In the genomic region with DNA sequence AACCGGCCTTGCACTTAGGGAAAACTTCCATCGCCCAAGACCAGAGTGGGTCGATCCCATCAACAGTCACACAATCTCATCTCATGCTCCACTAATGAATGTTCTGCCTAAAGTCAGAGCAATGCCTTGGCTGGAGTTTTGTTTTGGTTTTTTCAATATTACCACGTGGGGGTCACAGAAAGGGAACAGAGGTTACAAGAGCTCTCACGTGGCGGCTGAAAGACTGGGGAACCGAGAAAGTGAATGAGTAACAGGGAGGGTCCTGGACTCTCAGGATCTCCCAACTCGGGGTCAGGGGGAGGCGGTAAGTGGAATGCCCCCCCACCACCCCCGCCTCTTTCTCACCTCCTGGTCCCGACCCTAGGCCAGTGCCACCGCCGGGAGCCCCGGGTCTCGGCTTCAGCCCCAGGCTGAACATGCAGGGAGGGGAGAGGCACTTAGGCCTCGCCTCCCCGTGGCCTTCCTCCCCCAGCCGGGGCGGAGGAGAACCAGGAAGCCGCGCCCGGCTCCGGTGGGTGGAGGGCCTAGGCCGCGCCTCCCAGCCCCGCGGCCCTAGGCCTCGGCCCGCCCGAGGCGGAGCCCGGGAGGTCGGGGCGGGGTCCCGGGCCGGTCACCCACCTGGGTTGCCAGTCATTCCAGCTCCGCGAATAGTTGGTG, we compare ENCODE assay signal across 8 cellular contexts.
DNase-seq lines count a peak whose midpoint lies in the region; ATAC-seq and TF ChIP-seq lines count a peak whose summit lies in the region.
"Not testable (repeated sequence)": the region's sequence is repeated elsewhere in the genome, so short reads cannot be mapped to it uniquely, and the experiment has no call there.

No MANE protein-coding gene starts in this region.

- not testable (repeated sequence) for TF ChIP-seq POLR2A in adrenal gland (IDR thresholded peaks at IDR 0.05)

- not testable (repeated sequence) for H3K36me3 Mint-ChIP-seq in HFFc6 (ENCODE audit: low read depth); T-cell

- H3K4me3 Mint-ChIP-seq in HFFc6 (peak overlapping the region; percentile 94), T-cell (peak overlapping the region; percentile 83 to 92 (median 92))

- DNase-seq in GM12865 (ENCODE audit: low read depth) (peak; percentile 75), HFFc6 (peak; percentile 16), KBM-7 (peak; percentile 58), T-cell (peak in 24 of 34 experiments; percentile 12 to 71 (median 50)), adrenal gland (peak; percentile 41 to 75 (median 52)), heart right ventricle (peak in 1 of 2 donors; percentile 38), tibial artery (peak; percentile 53 to 83)

- not testable (repeated sequence) for H2AFZ ChIP-seq in neuron (ENCODE audit: low read depth, low read length)

- H3K4me3 ChIP-seq in GM12865 (ENCODE audit: low read depth, low read length) (peak overlapping the region; percentile 70), adrenal gland (peak overlapping the region in 1 of 4 donors; percentile 80), heart right ventricle (peak overlapping the region; percentile 34 to 83 (median 66)), neuron (ENCODE audit: low read length) (peak overlapping the region; percentile 59), tibial artery (peak overlapping the region; percentile 57 to 64)

- H3K27ac Mint-ChIP-seq in HFFc6 (peak overlapping the region; percentile 83), T-cell (peak overlapping the region; percentile 88 to 89)

- POLR2A ChIA-PET in T-cell (lab: Charles Lee) = not testable (repeated sequence)

- intact Hi-C loops in adrenal gland (cut with DNase I); heart right ventricle (cut with DNase I); tibial artery (cut with DNase I; ENCODE audit: low total_unique reads): not testable (repeated sequence)

- H3K9me3 ChIP-seq in adrenal gland (replicated peaks in 1 of 3); heart right ventricle; neuron (ENCODE audit: low read length); tibial artery: not testable (repeated sequence)

- in situ Hi-C loops in KBM-7 (cut with MboI; ENCODE audit: low pct_unique_long_range_greater_than_20kb, low sequenced_read_pairs) = not testable (repeated sequence)

- H3K4me1 Mint-ChIP-seq in HFFc6 (ENCODE audit: low read depth) = not testable (repeated sequence)
- H3K4me1 Mint-ChIP-seq in T-cell = peaks cover 31 to 38% (median 32%) of the 10 kb centered on the region in 3 donors

- not testable (repeated sequence) for H3K27me3 Mint-ChIP-seq in HFFc6 (ENCODE audit: insufficient read depth); T-cell

- 0 to 1% (median 0%) methylated on average over 4 to 23 of the region's 38 CpGs for WGBS in adrenal gland, 4 donors
- 0% methylated on average over 13 to 25 of the region's 38 CpGs for WGBS in heart right ventricle, 2 donors

- CTCF ChIA-PET in T-cell (lab: Charles Lee) = not testable (repeated sequence)

- not testable (repeated sequence) for TF ChIP-seq CTCF in GM12865 (IDR thresholded peaks at IDR 0.05; ENCODE audit: insufficient read depth, low read depth, low read length, missing control alignments); HFFc6 (IDR thresholded peaks at IDR 0.05); adrenal gland (IDR thresholded peaks at IDR 0.05); heart right ventricle (IDR thresholded peaks at IDR 0.05); tibial artery (IDR thresholded peaks at IDR 0.05)

- not testable (repeated sequence) for H3K4me1 ChIP-seq in adrenal gland (replicated peaks in 1 of 2); neuron (ENCODE audit: insufficient read depth, low read length)
- H3K4me1 ChIP-seq in heart right ventricle (peaks cover 0 to 21% (median 5%) of the 10 kb centered on the region in 9 donors), tibial artery (peaks cover 0 to 12% (median 1%) of the 10 kb centered on the region in 4 donors)

- H3K27ac ChIP-seq in adrenal gland (peak overlapping the region; percentile 7 to 99 (median 89)), heart right ventricle (peak overlapping the region; percentile 60 to 98 (median 94)), tibial artery (peak overlapping the region; percentile 79 to 84)

- not testable (repeated sequence) for H3K27me3 ChIP-seq in adrenal gland; heart right ventricle; neuron (ENCODE audit: insufficient read depth, low read length); tibial artery

- H3K36me3 ChIP-seq in adrenal gland (replicated peaks in 1 of 2); heart right ventricle; neuron (ENCODE audit: insufficient read depth, low read length); tibial artery: not testable (repeated sequence)

- ATAC-seq in T-cell (replicated peaks in 1 of 4) (peak; percentile 65 to 78 (median 74)), heart right ventricle (peak; percentile 78 to 90 (median 80))

- H3K9me3 Mint-ChIP-seq in HFFc6, T-cell: not testable (repeated sequence)
